ENCODE assay signal across 8 cellular contexts in the genomic region with DNA sequence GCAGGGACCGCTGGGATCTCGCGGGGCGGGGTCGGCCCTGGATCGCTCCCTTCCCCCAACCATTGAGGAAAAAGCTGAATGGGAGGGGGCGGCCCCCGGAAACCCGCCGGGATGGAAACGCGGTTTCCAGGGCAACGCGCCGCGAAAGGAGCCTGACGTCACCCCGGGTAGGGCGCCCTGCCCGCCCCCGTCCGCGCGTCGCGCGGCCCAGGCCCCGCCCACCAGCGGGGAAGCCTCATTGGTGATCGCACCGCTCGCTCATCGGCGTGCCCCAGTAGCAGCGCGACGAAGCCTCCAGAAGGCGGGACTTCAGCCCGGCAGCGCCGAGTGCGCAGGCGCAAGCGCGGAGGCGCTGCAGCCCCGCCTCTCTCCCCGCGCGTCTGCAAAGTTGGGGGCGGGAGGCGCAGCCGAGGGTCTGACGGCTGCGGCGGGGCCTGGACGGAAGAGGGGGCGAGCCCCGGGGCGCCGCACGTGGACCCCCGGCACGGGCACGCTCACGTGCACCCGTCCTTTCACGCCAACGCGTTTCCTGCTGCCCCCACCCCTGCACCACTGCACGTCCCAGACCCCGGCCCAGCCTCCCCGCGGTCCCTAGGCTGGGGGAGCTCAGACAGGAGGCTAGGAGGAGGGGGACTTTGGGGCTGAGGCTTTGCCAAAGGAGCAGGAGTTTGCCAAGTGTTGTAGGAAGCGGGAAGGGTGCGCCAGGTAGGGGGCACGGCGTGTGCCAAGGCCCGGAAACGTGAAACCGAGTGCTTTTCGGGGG. TPM values are rescaled to one million over a fixed set of nuclear protein-coding genes. Genes with fewer than 3 reads are reported as not detected.
DNase-seq lines count a peak whose midpoint lies in the region; ATAC-seq lines count a peak whose summit lies in the region.

No MANE protein-coding gene starts in this region.

- peak overlapping the region; percentile 89 for H3K4me3 ChIP-seq in HUES64 (ENCODE audit: low read length)
- H3K4me3 ChIP-seq in NT2/D1 (ENCODE audit: insufficient read length, low read depth), result peak overlapping the region; percentile 91
- H3K4me3 ChIP-seq in endocrine pancreas (ENCODE audit: control insufficient read depth, insufficient read depth, low read length), result no peak overlapping the region
- H3K4me3 ChIP-seq in mesodermal cell (ENCODE audit: extremely low read depth, insufficient read depth, low read length, poor library complexity, severe bottlenecking), result peak overlapping the region; percentile 62

- peaks cover 30% of the 10 kb centered on the region for H3K4me1 ChIP-seq in HUES64 (ENCODE audit: insufficient read depth, low read length)
- H3K4me1 ChIP-seq in NT2/D1 (ENCODE audit: insufficient read depth, insufficient read length), result peaks cover 44% of the 10 kb centered on the region
- no peaks in the 10 kb centered on the region for H3K4me1 ChIP-seq in endocrine pancreas (ENCODE audit: control insufficient read depth, insufficient read depth, low read length)
- H3K4me1 ChIP-seq in mesodermal cell (ENCODE audit: control insufficient read depth, insufficient read depth, low read length, poor library complexity, severe bottlenecking), result peaks cover 74% of the 10 kb centered on the region

- H3K27ac ChIP-seq in HUES64 (ENCODE audit: low read depth, low read length), result peak overlapping the region; percentile 89
- H3K27ac ChIP-seq in mesodermal cell (ENCODE audit: low read depth, low read length, severe bottlenecking), result peak overlapping the region; percentile 89

- H3K27me3 ChIP-seq in HUES64 (ENCODE audit: insufficient read depth, low read length), result no peaks in the 10 kb centered on the region
- no peaks in the 10 kb centered on the region for H3K27me3 ChIP-seq in NT2/D1 (ENCODE audit: insufficient read depth, insufficient read length)
- no peaks in the 10 kb centered on the region for H3K27me3 ChIP-seq in endocrine pancreas (ENCODE audit: control insufficient read depth, insufficient read depth, low read length)

- ATAC-seq in GM21367 (IDR thresholded peaks at IDR 0.05; ENCODE audit: unreplicated experiment), result peak; percentile 39

- H3K9ac ChIP-seq in HUES64 (ENCODE audit: low read depth, low read length), result peak overlapping the region; percentile 72
- peak overlapping the region; percentile 96 for H3K9ac ChIP-seq in NT2/D1 (ENCODE audit: insufficient read length, low read depth)
- peak overlapping the region; percentile 50 for H3K9ac ChIP-seq in endocrine pancreas (ENCODE audit: control insufficient read depth, insufficient read depth, low read length)

- H3K9me3 ChIP-seq in HUES64 (ENCODE audit: insufficient read depth, low read depth, low read length) (no peaks in the 10 kb centered on the region), NT2/D1 (ENCODE audit: insufficient read depth, low read length) (no peaks in the 10 kb centered on the region), endocrine pancreas (ENCODE audit: control insufficient read depth, low read length) (no peaks in the 10 kb centered on the region), mesodermal cell (ENCODE audit: control insufficient read depth, low read length) (no peaks in the 10 kb centered on the region)

- DNase-seq in CMK (ENCODE audit: low read depth) (peak; percentile 94), NT2/D1 (ENCODE audit: low read depth, low spot score) (peak; percentile 92)
- peak; percentile 94 for DNase-seq in activated CD8-positive, alpha-beta memory T cell treated with anti-CD3 and anti-CD28 coated beads, Interleukin-2, amount 50 U/mL, for 1 hour (ENCODE audit: extremely low read depth)
- peak; percentile 90 for DNase-seq in stimulated activated CD8-positive, alpha-beta memory T cell treated with anti-CD3 and anti-CD28 coated beads, Interleukin-15, amount 100 ng/mL, for 24 hours (ENCODE audit: low read depth)

- H3K36me3 ChIP-seq in HUES64 (ENCODE audit: insufficient read depth, low read length), result peaks cover 30% of the 10 kb centered on the region
- H3K36me3 ChIP-seq in NT2/D1 (ENCODE audit: insufficient read depth, insufficient read length, low read length), result peaks cover 35% of the 10 kb centered on the region
- H3K36me3 ChIP-seq in endocrine pancreas (ENCODE audit: control insufficient read depth, insufficient read depth, low read length), result no peaks in the 10 kb centered on the region
- H3K36me3 ChIP-seq in mesodermal cell (ENCODE audit: control insufficient read depth, insufficient read depth, low read length), result peaks cover 26% of the 10 kb centered on the region

- under 1% methylated on average over 82 of the region's 82 CpGs for WGBS in HUES64
- WGBS in mesodermal cell (ENCODE audit: insufficient coverage in 2 of 2), 2 experiments, result 1% methylated on average over 29 to 57 of the region's 82 CpGs

RNA-seq across cellular contexts. Expression of gene CIRBP, which starts 8.2 kb away (rescaled TPM):
- polyA plus RNA-seq in HUES64 (2013, experiment 1 of 2), result 162 TPM
- polyA plus RNA-seq in HUES64 (2013, experiment 2 of 2), result 166 TPM
- polyA plus RNA-seq in mesodermal cell (2013, experiment 1 of 2), result 231 TPM
- polyA plus RNA-seq in mesodermal cell (2013, experiment 2 of 2), result 221 TPM

RNA-seq across cellular contexts. Expression of gene MIDN, which starts 12.5 kb away (rescaled TPM):
- polyA plus RNA-seq in HUES64 (2013, experiment 1 of 2), result 116 TPM
- 108 TPM for polyA plus RNA-seq in HUES64 (2013, experiment 2 of 2)
- 101 TPM for polyA plus RNA-seq in mesodermal cell (2013, experiment 1 of 2)
- 84.0 TPM for polyA plus RNA-seq in mesodermal cell (2013, experiment 2 of 2)

RNA-seq across cellular contexts. Expression of gene FAM174C, which starts 14.4 kb away (rescaled TPM):
- polyA plus RNA-seq in HUES64 (2013, experiment 1 of 2), result 31.0 TPM
- 30.9 TPM for polyA plus RNA-seq in HUES64 (2013, experiment 2 of 2)
- 22.1 TPM for polyA plus RNA-seq in mesodermal cell (2013, experiment 1 of 2)
- 19.2 TPM for polyA plus RNA-seq in mesodermal cell (2013, experiment 2 of 2)

RNA-seq across cellular contexts. Expression of gene ATP5F1D, which starts 19.4 kb away (rescaled TPM):
- polyA plus RNA-seq in HUES64 (2013, experiment 1 of 2), result 131 TPM
- polyA plus RNA-seq in HUES64 (2013, experiment 2 of 2), result 132 TPM
- polyA plus RNA-seq in mesodermal cell (2013, experiment 1 of 2), result 132 TPM
- polyA plus RNA-seq in mesodermal cell (2013, experiment 2 of 2), result 98.5 TPM

RNA-seq across cellular contexts. Expression of gene CBARP, which starts 23.1 kb away (rescaled TPM):
- polyA plus RNA-seq in HUES64 (2013, experiment 1 of 2), result 7.7 TPM
- polyA plus RNA-seq in HUES64 (2013, experiment 2 of 2), result 10.9 TPM
- 11.5 TPM for polyA plus RNA-seq in mesodermal cell (2013, experiment 1 of 2)
- polyA plus RNA-seq in mesodermal cell (2013, experiment 2 of 2), result 12.2 TPM
